ENCODE assay signal across 10 cellular contexts in genomic region chr12:70536650-70537049, GRCh38.
"Had no signal": no experiment of that assay in that cellular context is flagged by ENCODE, and none has a peak within 500 bp of the region (broad histone marks: within the 10 kb centered on the region; RNA-seq: fewer than 3 reads in every experiment).

No MANE protein-coding gene starts in this region.

- H3K9me3 Mint-ChIP-seq: activated CD4-positive, alpha-beta memory T cell treated with anti-CD3 and anti-CD28 coated beads, Interleukin-2, amount 10 ng/mL, durations not matched to agents 7 days and 5 days had no signal

- H3K4me3 ChIP-seq: ascending aorta, colonic mucosa had no signal

- H3K4me3 Mint-ChIP-seq: activated CD4-positive, alpha-beta memory T cell treated with anti-CD3 and anti-CD28 coated beads, Interleukin-2, amount 10 ng/mL, durations not matched to agents 7 days and 5 days; T-cell had no signal

- H3K36me3 Mint-ChIP-seq: T-cell had no signal

- H3K36me3 ChIP-seq: ascending aorta, colonic mucosa had no signal

- H3K4me1 Mint-ChIP-seq: activated CD4-positive, alpha-beta memory T cell treated with anti-CD3 and anti-CD28 coated beads, Interleukin-2, amount 10 ng/mL, durations not matched to agents 7 days and 5 days; T-cell had no signal

- DNase-seq: activated CD4-positive, alpha-beta memory T cell treated with anti-CD3 and anti-CD28 coated beads, Interleukin-2, amount 10 ng/mL, durations not matched to agents 7 days and 5 days; activated T-cell treated with anti-CD3 and anti-CD28 coated beads, Interleukin-2, amount 50 U/mL, for 48 hours; colonic mucosa; effector CD4-positive, alpha-beta T cell; stimulated activated CD4-positive, alpha-beta T cell treated with anti-CD3 and anti-CD28 coated beads, Interleukin-15, amount 100 ng/mL, for 24 hours; T-cell; T1000 had no signal

- H3K4me1 ChIP-seq: ascending aorta, colonic mucosa had no signal

- H3K27me3 Mint-ChIP-seq: activated CD4-positive, alpha-beta memory T cell treated with anti-CD3 and anti-CD28 coated beads, Interleukin-2, amount 10 ng/mL, durations not matched to agents 7 days and 5 days had no signal

- H3K27ac Mint-ChIP-seq: activated CD4-positive, alpha-beta memory T cell treated with anti-CD3 and anti-CD28 coated beads, Interleukin-2, amount 10 ng/mL, durations not matched to agents 7 days and 5 days; T-cell had no signal

- ATAC-seq: T-cell had no signal

- H3K9me3 ChIP-seq: ascending aorta, colonic mucosa had no signal

- H3K27ac ChIP-seq: ascending aorta, colonic mucosa, epithelial cell of prostate, VCaP had no signal

- H3K27me3 ChIP-seq: ascending aorta, colonic mucosa had no signal
